Comparison of ENCODE assay signal across 20 cellular contexts in the genomic region with DNA sequence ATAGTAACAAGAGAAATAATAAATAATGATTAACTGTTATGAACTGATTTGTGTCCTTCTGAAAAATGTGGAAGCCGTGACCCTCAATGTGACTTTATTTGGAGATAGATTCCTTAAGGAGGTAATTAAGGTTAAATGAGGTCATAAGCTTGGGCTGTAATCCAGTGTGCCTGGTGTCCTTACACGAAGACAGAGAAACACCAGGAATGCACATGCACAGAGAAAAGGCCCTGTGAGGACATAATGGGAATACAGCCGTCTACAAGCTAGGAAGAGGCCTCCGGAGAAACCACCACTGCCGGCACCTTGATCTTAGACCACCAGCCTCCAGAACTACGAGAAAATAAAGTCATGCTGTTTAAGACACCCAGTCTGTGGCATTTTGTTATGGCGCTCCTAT.
"Had no signal": no experiment of that assay in that cellular context is flagged by ENCODE, and none has a peak within 500 bp of the region (broad histone marks: within the 10 kb centered on the region; RNA-seq: fewer than 3 reads in every experiment).

No MANE protein-coding gene starts in this region.

- H3K27ac ChIP-seq: esophagus squamous epithelium, gastrocnemius medialis, neutrophil, pancreas, right lobe of liver, testis, upper lobe of left lung had no signal

- H3K4me3 ChIP-seq: esophagus squamous epithelium, gastrocnemius medialis, pancreas, right lobe of liver, testis, upper lobe of left lung had no signal

- H3K36me3 ChIP-seq: esophagus squamous epithelium, gastrocnemius medialis, neutrophil, pancreas, right lobe of liver, upper lobe of left lung had no signal

- H3K9me3 ChIP-seq: esophagus squamous epithelium, gastrocnemius medialis, neutrophil, pancreas, right lobe of liver, testis, upper lobe of left lung had no signal

- H3K27me3 ChIP-seq: esophagus squamous epithelium, gastrocnemius medialis, neutrophil, pancreas, right lobe of liver, testis, upper lobe of left lung had no signal

- DNase-seq: activated CD4-positive, alpha-beta memory T cell treated with anti-CD3 and anti-CD28 coated beads, Interleukin-2, amount 10 ng/mL, durations not matched to agents 7 days and 5 days; activated CD4-positive, alpha-beta T cell treated with anti-CD3 and anti-CD28 coated beads for 48 hours; activated CD4-positive, CD25-positive, alpha-beta regulatory T cell; activated CD8-positive, alpha-beta memory T cell treated with anti-CD3 and anti-CD28 coated beads, Interleukin-2, amount 10 ng/mL, durations not matched to agents 7 days and 5 days; amniotic stem cell; dermis blood vessel endothelial cell; effector memory CD4-positive, alpha-beta T cell; esophagus squamous epithelium; gastrocnemius medialis; head of caudate nucleus; kidney glomerular epithelial cell; mesendoderm; naive thymus-derived CD8-positive, alpha-beta T cell; pancreas; right lobe of liver; stimulated activated CD4-positive, alpha-beta T cell treated with anti-CD3 and anti-CD28 coated beads, Interleukin-4, amount 100 ng/mL, for 24 hours; testis; upper lobe of left lung had no signal

- ATAC-seq: activated CD8-positive, alpha-beta memory T cell treated with anti-CD3 and anti-CD28 coated beads, Interleukin-2, amount 10 ng/mL, durations not matched to agents 7 days and 5 days; gastrocnemius medialis; naive thymus-derived CD8-positive, alpha-beta T cell; pancreas; right lobe of liver; stimulated activated effector memory CD8-positive, alpha-beta T cell treated with anti-CD3 and anti-CD28 coated beads, Interleukin-12 subunit alpha, Interleukin-12 subunit beta, amount 100 ng/mL, for 72 hours had no signal
